Comparison of ENCODE assay signal across 1 cellular context in the genomic region with DNA sequence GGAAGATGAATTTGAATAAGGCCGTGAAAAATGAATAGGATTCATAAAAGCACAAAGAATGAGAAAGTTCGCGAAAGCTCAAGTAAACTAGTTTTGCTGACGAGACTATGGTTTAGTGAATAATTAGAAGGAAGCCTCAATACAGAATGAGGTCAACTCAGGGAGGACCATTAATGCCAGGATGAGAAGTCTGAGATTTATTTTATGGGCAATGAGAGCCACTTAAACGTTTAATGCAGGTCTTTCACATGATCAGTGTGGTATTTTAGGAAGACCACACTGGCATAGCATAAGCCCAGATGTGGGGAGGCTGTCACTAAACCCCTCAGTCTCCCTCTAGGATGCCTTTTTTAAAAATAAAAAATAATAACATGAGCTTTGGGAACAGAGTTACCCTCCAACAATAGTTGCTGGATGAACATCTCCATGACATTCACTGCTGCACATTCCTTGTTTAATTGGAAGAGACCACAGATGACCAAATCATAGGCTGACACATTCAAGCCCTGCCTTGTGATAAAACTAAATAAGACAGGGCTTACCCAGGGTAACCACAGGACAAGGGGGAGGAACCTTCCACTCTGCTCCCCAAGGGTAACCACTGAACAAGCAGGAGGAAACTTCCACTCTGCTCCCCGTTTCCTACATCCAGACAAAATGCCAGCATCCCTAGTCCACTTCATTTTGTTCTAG.
TF ChIP-seq lines count a peak whose summit lies in the region.

No MANE protein-coding gene starts in this region.

TF ChIP-seq in HepG2, 621 proteins besides CTCF, POLR2A, EP300 and RAD21 (continued from another document):
- TF ChIP-seq, protein P1, sequence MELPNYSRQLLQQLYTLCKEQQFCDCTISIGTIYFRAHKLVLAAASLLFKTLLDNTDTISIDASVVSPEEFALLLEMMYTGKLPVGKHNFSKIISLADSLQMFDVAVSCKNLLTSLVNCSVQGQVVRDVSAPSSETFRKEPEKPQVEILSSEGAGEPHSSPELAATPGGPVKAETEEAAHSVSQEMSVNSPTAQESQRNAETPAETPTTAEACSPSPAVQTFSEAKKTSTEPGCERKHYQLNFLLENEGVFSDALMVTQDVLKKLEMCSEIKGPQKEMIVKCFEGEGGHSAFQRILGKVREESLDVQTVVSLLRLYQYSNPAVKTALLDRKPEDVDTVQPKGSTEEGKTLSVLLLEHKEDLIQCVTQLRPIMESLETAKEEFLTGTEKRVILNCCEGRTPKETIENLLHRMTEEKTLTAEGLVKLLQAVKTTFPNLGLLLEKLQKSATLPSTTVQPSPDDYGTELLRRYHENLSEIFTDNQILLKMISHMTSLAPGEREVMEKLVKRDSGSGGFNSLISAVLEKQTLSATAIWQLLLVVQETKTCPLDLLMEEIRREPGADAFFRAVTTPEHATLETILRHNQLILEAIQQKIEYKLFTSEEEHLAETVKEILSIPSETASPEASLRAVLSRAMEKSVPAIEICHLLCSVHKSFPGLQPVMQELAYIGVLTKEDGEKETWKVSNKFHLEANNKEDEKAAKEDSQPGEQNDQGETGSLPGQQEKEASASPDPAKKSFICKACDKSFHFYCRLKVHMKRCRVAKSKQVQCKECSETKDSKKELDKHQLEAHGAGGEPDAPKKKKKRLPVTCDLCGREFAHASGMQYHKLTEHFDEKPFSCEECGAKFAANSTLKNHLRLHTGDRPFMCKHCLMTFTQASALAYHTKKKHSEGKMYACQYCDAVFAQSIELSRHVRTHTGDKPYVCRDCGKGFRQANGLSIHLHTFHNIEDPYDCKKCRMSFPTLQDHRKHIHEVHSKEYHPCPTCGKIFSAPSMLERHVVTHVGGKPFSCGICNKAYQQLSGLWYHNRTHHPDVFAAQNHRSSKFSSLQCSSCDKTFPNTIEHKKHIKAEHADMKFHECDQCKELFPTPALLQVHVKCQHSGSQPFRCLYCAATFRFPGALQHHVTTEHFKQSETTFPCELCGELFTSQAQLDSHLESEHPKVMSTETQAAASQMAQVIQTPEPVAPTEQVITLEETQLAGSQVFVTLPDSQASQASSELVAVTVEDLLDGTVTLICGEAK (IDR thresholded peaks at IDR 0.05) = no peak
- TF ChIP-seq, protein P1 (CRISPR knock-in tag; IDR thresholded peaks at IDR 0.05) = no peak
- TF ChIP-seq, protein P2, sequence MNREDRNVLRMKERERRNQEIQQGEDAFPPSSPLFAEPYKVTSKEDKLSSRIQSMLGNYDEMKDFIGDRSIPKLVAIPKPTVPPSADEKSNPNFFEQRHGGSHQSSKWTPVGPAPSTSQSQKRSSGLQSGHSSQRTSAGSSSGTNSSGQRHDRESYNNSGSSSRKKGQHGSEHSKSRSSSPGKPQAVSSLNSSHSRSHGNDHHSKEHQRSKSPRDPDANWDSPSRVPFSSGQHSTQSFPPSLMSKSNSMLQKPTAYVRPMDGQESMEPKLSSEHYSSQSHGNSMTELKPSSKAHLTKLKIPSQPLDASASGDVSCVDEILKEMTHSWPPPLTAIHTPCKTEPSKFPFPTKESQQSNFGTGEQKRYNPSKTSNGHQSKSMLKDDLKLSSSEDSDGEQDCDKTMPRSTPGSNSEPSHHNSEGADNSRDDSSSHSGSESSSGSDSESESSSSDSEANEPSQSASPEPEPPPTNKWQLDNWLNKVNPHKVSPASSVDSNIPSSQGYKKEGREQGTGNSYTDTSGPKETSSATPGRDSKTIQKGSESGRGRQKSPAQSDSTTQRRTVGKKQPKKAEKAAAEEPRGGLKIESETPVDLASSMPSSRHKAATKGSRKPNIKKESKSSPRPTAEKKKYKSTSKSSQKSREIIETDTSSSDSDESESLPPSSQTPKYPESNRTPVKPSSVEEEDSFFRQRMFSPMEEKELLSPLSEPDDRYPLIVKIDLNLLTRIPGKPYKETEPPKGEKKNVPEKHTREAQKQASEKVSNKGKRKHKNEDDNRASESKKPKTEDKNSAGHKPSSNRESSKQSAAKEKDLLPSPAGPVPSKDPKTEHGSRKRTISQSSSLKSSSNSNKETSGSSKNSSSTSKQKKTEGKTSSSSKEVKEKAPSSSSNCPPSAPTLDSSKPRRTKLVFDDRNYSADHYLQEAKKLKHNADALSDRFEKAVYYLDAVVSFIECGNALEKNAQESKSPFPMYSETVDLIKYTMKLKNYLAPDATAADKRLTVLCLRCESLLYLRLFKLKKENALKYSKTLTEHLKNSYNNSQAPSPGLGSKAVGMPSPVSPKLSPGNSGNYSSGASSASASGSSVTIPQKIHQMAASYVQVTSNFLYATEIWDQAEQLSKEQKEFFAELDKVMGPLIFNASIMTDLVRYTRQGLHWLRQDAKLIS (CRISPR knock-in tag; IDR thresholded peaks at IDR 0.05) = no peak
- TF ChIP-seq RELA (CRISPR knock-in tag; IDR thresholded peaks at IDR 0.05) = no peak
- TF ChIP-seq XBP1 (CRISPR knock-in tag; IDR thresholded peaks at IDR 0.05) = no peak
- TF ChIP-seq ERF (CRISPR knock-in tag; IDR thresholded peaks at IDR 0.05) = no peak
- TF ChIP-seq ZNF549 (CRISPR knock-in tag; IDR thresholded peaks at IDR 0.05) = no peak
- TF ChIP-seq THYN1 (CRISPR knock-in tag; IDR thresholded peaks at IDR 0.05; ENCODE audit: borderline replicate concordance, low read depth) = no peak
